8 cellular contexts compared by ENCODE assay signal in genomic region chr14:90382491-90383125, GRCh38. TPM values are rescaled to one million over a fixed set of nuclear protein-coding genes. Genes with fewer than 3 reads are reported as not detected.
A peak's percentile ranks its signal among the peaks of the same experiment; 100 is the strongest.
DNase-seq lines count a peak whose midpoint lies in the region; ATAC-seq and TF ChIP-seq lines count a peak whose summit lies in the region.

No MANE protein-coding gene starts in this region.

- TF ChIP-seq CTCF in WI38 (IDR thresholded peaks at IDR 0.05; ENCODE audit: low read depth, low read length) (no peak), colonic mucosa (IDR thresholded peaks at IDR 0.05) (no peak), left lung (IDR thresholded peaks at IDR 0.05) (no peak)

- H3K36me3 ChIP-seq in colonic mucosa (no peaks in the 10 kb centered on the region), left lung (no peaks in the 10 kb centered on the region)

- peaks cover 19% of the 10 kb centered on the region for H3K4me1 ChIP-seq in colonic mucosa
- H3K4me1 ChIP-seq in left lung, result peaks cover 6 to 26% of the 10 kb centered on the region in 2 donors

- H3K9me3 ChIP-seq in colonic mucosa (no peaks in the 10 kb centered on the region), left lung (no peaks in the 10 kb centered on the region)

- H3K27me3 ChIP-seq in colonic mucosa, result no peaks in the 10 kb centered on the region
- no peaks in the 10 kb centered on the region for H3K27me3 ChIP-seq in left lung

- H3K9ac ChIP-seq in colonic mucosa (ENCODE audit: low read depth in 2 of 2, low read length in 2 of 2), result peak overlapping the region; percentile 75 to 76

- H3K27ac ChIP-seq in colonic mucosa, result peak overlapping the region; percentile 99
- peak overlapping the region; percentile 97 to 100 for H3K27ac ChIP-seq in left lung

- ATAC-seq in GM21737 (IDR thresholded peaks at IDR 0.05; ENCODE audit: unreplicated experiment) (peak; percentile 15), left lung (peak; percentile 53), HG02588 (IDR thresholded peaks at IDR 0.05; ENCODE audit: unreplicated experiment) (no peak)

- DNase-seq in D341Med (ENCODE audit: low spot score) (peak; percentile 38), NAMALWA (ENCODE audit: low spot score) (peak; percentile 74), colonic mucosa (peak; percentile 68), left lung (peak; percentile 71 to 78)
- DNase-seq in stimulated activated CD4-positive, alpha-beta T cell treated with anti-CD3 and anti-CD28 coated beads, Interleukin-4, amount 100 ng/mL, for 1 hour, result peak; percentile 67

- intact Hi-C loops in colonic mucosa (cut with DNase I) (loop anchor here (2.0 to 10.0 kb wide), 2 partner anchors 14 to 372 kb away; partner anchors contain the start of gene CALM1), left lung (cut with DNase I) (no loop called here)

- H3K4me3 ChIP-seq in WI38 (ENCODE audit: low read depth, low read length) (peak overlapping the region; percentile 79), colonic mucosa (peak overlapping the region; percentile 43), left lung (peak overlapping the region; percentile 41 to 47)

RNA-seq across cellular contexts. Expression of gene CALM1, which starts 14.2 kb away (rescaled TPM):
- total RNA-seq in colonic mucosa, result 100 to 1,000 TPM; 676 to 714 TPM
- 100 to 1,000 TPM; 553 to 556 TPM for total RNA-seq in left lung

RNA-seq across cellular contexts. Expression of gene NRDE2, which starts 50.9 kb away (rescaled TPM):
- total RNA-seq in colonic mucosa (10 to 100 TPM; 14.7 to 22.1 TPM), left lung (10 to 100 TPM; 17.4 to 21.1 TPM)
